In the genomic region with DNA sequence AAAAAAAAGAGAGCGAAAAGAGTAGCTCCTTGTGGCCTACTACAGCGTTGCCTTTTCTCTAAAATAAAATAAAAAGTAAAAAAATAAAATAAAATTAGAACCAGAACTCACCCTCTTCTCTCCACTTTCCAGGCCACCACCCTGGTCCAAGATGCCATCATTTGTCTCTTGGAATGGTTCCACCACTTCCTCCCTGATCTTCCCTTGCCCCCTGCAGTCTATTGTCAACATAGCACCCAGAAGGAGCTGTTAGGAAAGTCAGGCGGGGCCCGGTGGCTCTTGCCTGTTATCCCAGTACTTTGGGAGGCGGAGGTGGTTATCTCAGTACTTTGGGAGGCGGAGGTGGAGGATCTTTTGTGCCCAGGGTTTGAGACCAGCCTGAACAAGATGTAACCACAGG, we compare ENCODE assay signal across 10 cellular contexts. TPM values are rescaled to one million over a fixed set of nuclear protein-coding genes. Genes with fewer than 3 reads are reported as not detected.
DNase-seq lines count a peak whose midpoint lies in the region; ATAC-seq and TF ChIP-seq lines count a peak whose summit lies in the region.
"Had no signal": no experiment of that assay in that cellular context is flagged by ENCODE, and none has a peak within 500 bp of the region (broad histone marks: within the 10 kb centered on the region; RNA-seq: fewer than 3 reads in every experiment).

No MANE protein-coding gene starts in this region.

- POLR2A ChIA-PET in Panc1 (lab: Charles Lee): interaction anchor here (0.6 kb wide), 3 partner anchors 11 to 102 kb away, joined by 3 to 4 read pairs (median 3); no protein-coding TSS in a partner anchor

- no peak overlapping the region for H2AK5ac ChIP-seq in H9 (ENCODE audit: insufficient read length, low read length)

- no peak overlapping the region for H3K4me3 Mint-ChIP-seq in H9
- H3K4me3 Mint-ChIP-seq: CD8-positive, alpha-beta memory T cell had no signal

- CTCF ChIA-PET in Panc1 (lab: Charles Lee): interaction anchor here (0.6 to 1.8 kb wide), 17 partner anchors 8 to 702 kb away, joined by 3 to 29 read pairs (median 6); partner anchors contain the start of genes ZDHHC4 and ZNF853

- H3T11ph ChIP-seq in H9 (ENCODE audit: low read length): no peak overlapping the region

- H2BK15ac ChIP-seq in H9 (ENCODE audit: low read depth, low read length): no peak overlapping the region

- H3K4ac ChIP-seq in H9 (ENCODE audit: low read depth, low read length): no peak overlapping the region

- H4K20me1 ChIP-seq in H9 (ENCODE audit: control insufficient read depth, insufficient read depth, insufficient read length): no peaks in the 10 kb centered on the region

- no CpG with 5 or more reads among the region's 6 CpGs for WGBS in H9 (ENCODE audit: extremely low coverage, insufficient read length, low lambda C conversion rate)

- H3K9me3 Mint-ChIP-seq in H9: no peaks in the 10 kb centered on the region
- H3K9me3 Mint-ChIP-seq: CD8-positive, alpha-beta memory T cell had no signal

- H3K36me3 Mint-ChIP-seq in H9 (ENCODE audit: insufficient read depth in 1 of 3, low read depth in 3 of 3): no peaks in the 10 kb centered on the region
- H3K36me3 Mint-ChIP-seq: CD8-positive, alpha-beta memory T cell had no signal

- H3K23me2 ChIP-seq in H9 (ENCODE audit: insufficient read length, low read depth, low read length, poor library complexity, severe bottlenecking): no peaks in the 10 kb centered on the region

- no peak overlapping the region for H4K8ac ChIP-seq in H9 (replicated peaks; ENCODE audit: insufficient read length, low read depth, low read length)

- no peak overlapping the region for H3K27ac ChIP-seq in H9 (ENCODE audit: insufficient read length, low read depth, low read length)
- H3K27ac ChIP-seq in Panc1 (ENCODE audit: low read length): no peak overlapping the region
- H3K27ac ChIP-seq: neutrophil had no signal

- H3K79me1 ChIP-seq in H9 (ENCODE audit: insufficient read depth, low read depth, low read length, poor library complexity, severe bottlenecking): no peaks in the 10 kb centered on the region

- H3K36me3 ChIP-seq in Panc1 (ENCODE audit: control insufficient read depth, insufficient read depth, low read length): no peaks in the 10 kb centered on the region
- H3K36me3 ChIP-seq: neutrophil had no signal

- H3K9ac ChIP-seq in H9 (ENCODE audit: extremely low read depth, insufficient read length, low read length): no peak overlapping the region

- no peaks in the 10 kb centered on the region; the same call in 1 of the 2 replicates for H3K4me1 ChIP-seq in H9 (ENCODE audit: insufficient read depth, low read length)
- no peaks in the 10 kb centered on the region for H3K4me1 ChIP-seq in Panc1 (ENCODE audit: control insufficient read depth, insufficient read depth, low read length)

- H3K56ac ChIP-seq in H9 (ENCODE audit: insufficient read length, low read depth, low read length): no peak overlapping the region

- intact Hi-C loops in Panc1 (cut with micrococcal nuclease; ENCODE audit: unreplicated experiment): no loop called here

- H3K4me1 Mint-ChIP-seq in H9: peaks cover 11 to 16% of the 10 kb centered on the region in 2 experiments

- no peak overlapping the region for H4K5ac ChIP-seq in H9 (ENCODE audit: insufficient read length, low read depth, low read length)

- in situ Hi-C loops in Panc1 (cut with HindIII; ENCODE audit: low pct_unique_long_range_greater_than_20kb, low sequenced_read_pairs): no loop called here

- H3K18ac ChIP-seq in H9 (ENCODE audit: insufficient read length, low read depth, low read length): no peak overlapping the region

- H3K14ac ChIP-seq in H9 (ENCODE audit: insufficient read depth, low read length): no peak overlapping the region

- H2BK5ac ChIP-seq in H9 (ENCODE audit: insufficient read length, low read length): no peak overlapping the region

- H3K4me3 ChIP-seq in Panc1 (ENCODE audit: low read depth in 2 of 2, low read length in 2 of 2) (no peak overlapping the region), fibroblast of villous mesenchyme (ENCODE audit: low read depth, low read length) (no peak overlapping the region)

- no peaks in the 10 kb centered on the region for H3K79me2 ChIP-seq in H9 (ENCODE audit: insufficient read depth, low read length)

- no peak overlapping the region for H2BK12ac ChIP-seq in H9 (ENCODE audit: insufficient read length, low read depth, low read length)

- H3K27me3 Mint-ChIP-seq in H9 (ENCODE audit: low read depth): no peaks in the 10 kb centered on the region

- H3K9me3 ChIP-seq in H9 (ENCODE audit: control insufficient read depth, low read depth, low read length): no peaks in the 10 kb centered on the region
- H3K9me3 ChIP-seq in Panc1 (ENCODE audit: control insufficient read depth, insufficient read depth, low read depth, low read length): no peaks in the 10 kb centered on the region
- H3K9me3 ChIP-seq: neutrophil had no signal

- no peak overlapping the region for H3K23ac ChIP-seq in H9 (ENCODE audit: insufficient read length, low read depth, low read length)

- H3K4me2 ChIP-seq in H9 (ENCODE audit: insufficient read depth, insufficient read length, low read length): no peak overlapping the region

- BruUV-seq in Panc1 (replicated peaks; lab: Mats Ljungman, UMichigan): no TSS peak

- peak; percentile 62 for TF ChIP-seq CTCF in H9 (conservative IDR thresholded peaks at IDR 0.05)
- no peak; the same call in 1 of the 2 replicates for TF ChIP-seq CTCF in Panc1 (IDR thresholded peaks at IDR 0.05)
- TF ChIP-seq CTCF in fibroblast of villous mesenchyme (IDR thresholded peaks at IDR 0.05; ENCODE audit: insufficient read depth, low read depth, low read length): peak; percentile 54

- no peak overlapping the region for H4K91ac ChIP-seq in H9 (ENCODE audit: insufficient read length, low read depth, low read length)

- H3K27me3 ChIP-seq in H9 (ENCODE audit: insufficient read depth, low read length) (no peaks in the 10 kb centered on the region), Panc1 (ENCODE audit: control insufficient read depth, insufficient read depth, low read length) (no peaks in the 10 kb centered on the region)
- H3K27me3 ChIP-seq: neutrophil had no signal

- H3K27ac Mint-ChIP-seq in H9: no peak overlapping the region; a peak in 1 of 7 replicates
- H3K27ac Mint-ChIP-seq: CD8-positive, alpha-beta memory T cell had no signal

- DNase-seq in NCI-H146 (lab: John Stamatoyannopoulos, UW): peak; percentile 55
- no peak for DNase-seq in NCI-H146 treated with DMSO at 0.1 percent for 48 hours (lab: John Stamatoyannopoulos, UW; ENCODE audit: unreplicated experiment)
- peak; percentile 81 for DNase-seq in H9
- no peak for DNase-seq in Panc1 (ENCODE audit: low read depth, low spot score)
- DNase-seq in fibroblast of villous mesenchyme (ENCODE audit: low read depth): peak; percentile 34
- no peak for DNase-seq in occipital lobe (lab: John Stamatoyannopoulos, UW)
- no peak for DNase-seq in activated T-cell treated with anti-CD3 and anti-CD28 coated beads for 4 hours

- H2BK120ac ChIP-seq in H9 (ENCODE audit: low read depth, low read length, poor library complexity, severe bottlenecking): no peak overlapping the region

- no peak overlapping the region for H2BK20ac ChIP-seq in H9 (ENCODE audit: low read depth, low read length, poor library complexity, severe bottlenecking)

- no peak overlapping the region for H2AFZ ChIP-seq in H9 (ENCODE audit: low read length)

- ATAC-seq in Panc1: peak; percentile 80
- no peak for ATAC-seq in GM21360 (IDR thresholded peaks at IDR 0.05; ENCODE audit: unreplicated experiment)

RNA-seq across cellular contexts. Expression of gene GRID2IP, which starts 7.6 kb away (rescaled TPM):
- 1.7 TPM in 2 replicates for total RNA-seq in H9 (2021)
- 0.13 TPM for total RNA-seq in Panc1 (2021; ENCODE audit: unreplicated experiment)
- polyA plus RNA-seq in Panc1 (2012; ENCODE audit: insufficient read length): 0.13 TPM
- total RNA-seq in fibroblast of villous mesenchyme: not detected in 2 replicates
- 1.2 TPM for total RNA-seq in occipital lobe
- polyA plus RNA-seq: CD8-positive, alpha-beta memory T cell had no signal

RNA-seq across cellular contexts. Expression of gene ZDHHC4, which starts 18.4 kb away (rescaled TPM):
- 58.9 and 62.0 TPM in 2 replicates for total RNA-seq in H9 (2021)
- 113 TPM for total RNA-seq in Panc1 (2021; ENCODE audit: unreplicated experiment)
- 110 TPM for polyA plus RNA-seq in Panc1 (2012; ENCODE audit: insufficient read length)
- total RNA-seq in fibroblast of villous mesenchyme: 60.5 and 62.5 TPM in 2 replicates
- 54.4 TPM for total RNA-seq in occipital lobe

RNA-seq across cellular contexts. Expression of gene INTS15, which starts 31.0 kb away (rescaled TPM):
- total RNA-seq in H9 (2021) (41.9 and 42.9 TPM in 2 replicates), Panc1 (2021; ENCODE audit: unreplicated experiment) (46.8 TPM), fibroblast of villous mesenchyme (16.4 and 17.7 TPM in 2 replicates), occipital lobe (18.2 TPM)
- polyA plus RNA-seq in Panc1 (2012; ENCODE audit: insufficient read length): 59.6 TPM

RNA-seq across cellular contexts. Expression of gene ZNF853, which starts 56.6 kb away (rescaled TPM):
- total RNA-seq in H9 (2021) (9.3 and 9.6 TPM in 2 replicates), Panc1 (2021; ENCODE audit: unreplicated experiment) (1.4 TPM), fibroblast of villous mesenchyme (under 0.01 and 0.32 TPM in 2 replicates), occipital lobe (23.6 TPM)
- polyA plus RNA-seq in Panc1 (2012; ENCODE audit: insufficient read length): 2.5 TPM

Comparison
In these comparisons a context has a peak if more than half of its experiments do, and no peak if none do; other contexts are left out.
1. DNase-seq: peak in NCI-H146 (single experiment), H9 (single experiment) and fibroblast of villous mesenchyme (single experiment); none in NCI-H146 treated with DMSO at 0.1 percent for 48 hours (single experiment), Panc1 (single experiment), occipital lobe (single experiment) and activated T-cell treated with anti-CD3 and anti-CD28 coated beads for 4 hours (single experiment).